ENCODE assay signal across 8 cellular contexts in the genomic region with DNA sequence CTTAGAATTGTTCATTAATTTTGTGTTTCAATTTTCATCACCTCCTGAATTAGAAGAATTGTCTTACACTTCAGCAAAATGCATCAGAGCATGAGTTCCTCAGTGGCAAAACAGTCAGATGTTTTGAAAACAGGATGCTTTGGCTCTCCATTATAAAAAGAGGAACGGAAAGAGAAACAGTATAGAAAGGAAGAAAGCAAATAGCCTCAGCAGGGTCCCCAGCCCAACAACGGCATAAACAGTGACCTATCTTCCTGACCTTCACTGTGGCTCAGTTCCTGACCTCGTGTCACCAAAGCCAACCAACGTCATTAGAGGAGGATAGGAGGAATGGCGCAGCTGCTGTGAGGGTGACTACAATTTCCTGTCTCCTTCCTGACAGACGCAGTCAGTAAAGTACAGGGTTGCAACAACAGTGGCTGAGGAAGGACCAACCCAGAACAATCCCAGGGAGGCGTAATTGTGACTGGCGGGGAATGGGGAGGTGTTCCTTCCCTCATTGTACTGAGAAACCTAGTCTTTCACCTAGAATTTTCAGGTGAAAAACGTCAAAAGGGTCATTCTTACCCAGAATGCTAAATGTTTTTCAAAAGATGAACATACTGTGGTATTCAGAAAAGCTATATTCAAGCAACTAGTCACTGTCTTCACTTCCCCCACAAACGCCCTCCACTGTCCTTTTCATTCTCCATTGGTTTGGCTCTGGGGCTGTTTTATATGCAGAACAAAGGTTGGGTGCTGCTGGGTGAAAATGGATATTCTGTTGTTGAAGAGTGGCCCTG.
DNase-seq lines count a peak whose midpoint lies in the region; ATAC-seq and TF ChIP-seq lines count a peak whose summit lies in the region.

No MANE protein-coding gene starts in this region.

- DNase-seq in BJ (ENCODE audit: low read depth) (no peak), HL-60 (ENCODE audit: low read depth in 1 of 2, low spot score in 1 of 2) (peak; percentile 68 to 92), nephron progenitor cell (no peak), NCI-H226 (no peak)
- peak; percentile 72 for DNase-seq in activated CD4-positive, alpha-beta T cell treated with anti-CD3 and anti-CD28 coated beads for 48 hours
- DNase-seq in effector CD8-positive, alpha-beta T cell (lab: John Stamatoyannopoulos, UW): peak; percentile 46

- H3K27ac Mint-ChIP-seq in nephron progenitor cell: peak overlapping the region; percentile 73

- H3K4me3 Mint-ChIP-seq in nephron progenitor cell: no peak overlapping the region

- H3K4me3 ChIP-seq in BJ (ENCODE audit: low read depth, low read length): peak overlapping the region; percentile 60
- peak overlapping the region; percentile 61 for H3K4me3 ChIP-seq in HL-60 (replicated peaks; ENCODE audit: insufficient read depth, low read length)

- H3K27me3 ChIP-seq in BJ (ENCODE audit: control insufficient read depth, insufficient read depth, low read length) (no peaks in the 10 kb centered on the region), HL-60 (ENCODE audit: insufficient read depth, poor library complexity, severe bottlenecking) (no peaks in the 10 kb centered on the region)

- H3K27me3 Mint-ChIP-seq in nephron progenitor cell (ENCODE audit: low read depth, poor library complexity): peaks cover 6% of the 10 kb centered on the region

- CTCF ChIA-PET in BJ (lab: Yijun Ruan, JAX): interaction anchor here (0.8 to 3.1 kb wide), 2 partner anchors 14 to 109 kb away, joined by 3 to 15 read pairs; no protein-coding TSS in a partner anchor

- TF ChIP-seq CTCF in BJ (IDR thresholded peaks at IDR 0.05; ENCODE audit: insufficient read depth, low read depth, low read length): no peak
- TF ChIP-seq CTCF in HL-60 (IDR thresholded peaks at IDR 0.05; ENCODE audit: insufficient read depth, low read length): no peak
- TF ChIP-seq CTCF in nephron progenitor cell (IDR thresholded peaks at IDR 0.05): no peak

- H3K27ac ChIP-seq in HL-60 (replicated peaks): peak overlapping the region; percentile 78
- peak overlapping the region; percentile 73 for H3K27ac ChIP-seq in temporal lobe (ENCODE audit: low read depth, low read length)

- ATAC-seq in GM19467 (IDR thresholded peaks at IDR 0.05; ENCODE audit: unreplicated experiment): peak; percentile 83

- H3K36me3 ChIP-seq in BJ (ENCODE audit: control insufficient read depth, insufficient read depth, low read length): peaks cover 1% of the 10 kb centered on the region; the same call in 1 of the 2 replicates

- H3K4me1 Mint-ChIP-seq in nephron progenitor cell: peaks cover 50% of the 10 kb centered on the region

- POLR2A ChIA-PET in BJ (lab: Charles Lee): no interaction called here

- H3K9me3 Mint-ChIP-seq in nephron progenitor cell: no peaks in the 10 kb centered on the region

- H3K36me3 Mint-ChIP-seq in nephron progenitor cell (ENCODE audit: low read depth): no peaks in the 10 kb centered on the region

Comparison
In these comparisons a context has a peak if more than half of its experiments do, and no peak if none do; other contexts are left out.
1. DNase-seq: peak in HL-60 (2 of 2), activated CD4-positive, alpha-beta T cell treated with anti-CD3 and anti-CD28 coated beads for 48 hours (single experiment) and effector CD8-positive, alpha-beta T cell (single experiment); none in BJ (single experiment), nephron progenitor cell (single experiment) and NCI-H226 (single experiment).